Comparison of ENCODE assay signal across 13 cellular contexts in genomic region chr19:10797078-10797477, GRCh38. TPM values are rescaled to one million over a fixed set of nuclear protein-coding genes. Genes with fewer than 3 reads are reported as not detected.
DNase-seq lines count a peak whose midpoint lies in the region; ATAC-seq, FAIRE-seq and TF ChIP-seq lines count a peak whose summit lies in the region.
"Had no signal": no experiment of that assay in that cellular context is flagged by ENCODE, and none has a peak within 500 bp of the region (broad histone marks: within the 10 kb centered on the region; RNA-seq: fewer than 3 reads in every experiment).

No MANE protein-coding gene starts in this region.

- no peak overlapping the region for H3K9ac ChIP-seq in HepG2 (ENCODE audit: insufficient read depth, low read depth, low read length)

- TF ChIP-seq EP300 in HepG2 (IDR thresholded peaks at IDR 0.05; ENCODE audit: low read depth in 2 of 2, low read length in 2 of 2) (no peak), HepG2 (CRISPR knock-in tag; IDR thresholded peaks at IDR 0.05; ENCODE audit: borderline replicate concordance) (no peak)

- in situ Hi-C loops in HepG2 (cut with HindIII; ENCODE audit: extremely low pct_ligation_motif_present, low pct_unique_long_range_greater_than_20kb): no loop called here

- H3K9me3 ChIP-seq in CD4-positive, CD25-positive, alpha-beta regulatory T cell (ENCODE audit: control insufficient read depth in 2 of 2, low read length in 2 of 2): no peaks in the 10 kb centered on the region
- no peaks in the 10 kb centered on the region for H3K9me3 ChIP-seq in HepG2 (ENCODE audit: low read length)
- H3K9me3 ChIP-seq: thoracic aorta had no signal

- FAIRE-seq in HepG2 (lab: Jason Lieb, UNC): no peak
- FAIRE-seq: bronchial epithelial cell had no signal

- H4K20me1 ChIP-seq in HepG2 (ENCODE audit: insufficient read depth, low read length): no peaks in the 10 kb centered on the region

- peaks cover 17% of the 10 kb centered on the region for H3K36me3 Mint-ChIP-seq in CD4-positive, CD25-positive, alpha-beta regulatory T cell
- H3K36me3 Mint-ChIP-seq in nephron progenitor cell (ENCODE audit: low read depth): peaks cover 36% of the 10 kb centered on the region

- CTCF ChIA-PET in HepG2 (lab: Yijun Ruan, JAX; ENCODE audit: low intra/inter-chr PET ratio, low total read pairs): no interaction called here

- WGBS in HepG2 (ENCODE audit: low lambda C conversion rate): 96% methylated on average over 14 of the region's 14 CpGs

- H3K4me3 ChIP-seq in CD4-positive, CD25-positive, alpha-beta regulatory T cell (ENCODE audit: low read depth, low read length): peak overlapping the region; percentile 58
- H3K4me3 ChIP-seq in HepG2 (replicated peaks in 1 of 3; ENCODE audit: insufficient read depth in 1 of 3, low read depth in 2 of 3, low read length in 3 of 3): no peak overlapping the region
- H3K4me3 ChIP-seq: skin epidermis, thoracic aorta had no signal

- TF ChIP-seq CTCF in nephron progenitor cell (IDR thresholded peaks at IDR 0.05) (no peak), HepG2 (CRISPR knock-in tag; IDR thresholded peaks at IDR 0.05) (no peak)

- peak; percentile 42 for ATAC-seq in CD4-positive, CD25-positive, alpha-beta regulatory T cell (ENCODE audit: low read depth in 2 of 2)
- ATAC-seq in HG03196 (IDR thresholded peaks at IDR 0.05; ENCODE audit: unreplicated experiment) (no peak), HepG2 (no peak)

- H3K4me1 ChIP-seq in CD4-positive, CD25-positive, alpha-beta regulatory T cell (ENCODE audit: control insufficient read depth, insufficient read depth, low read length, poor library complexity, severe bottlenecking): peaks cover 33% of the 10 kb centered on the region
- no peaks in the 10 kb centered on the region for H3K4me1 ChIP-seq in HepG2 (ENCODE audit: insufficient read depth, low read length)

- POLR2A ChIA-PET in HepG2 (lab: Yijun Ruan, JAX): no interaction called here

- H3K4me2 ChIP-seq in HepG2 (ENCODE audit: low read depth, low read length): no peak overlapping the region

- H3K79me2 ChIP-seq in HepG2 (ENCODE audit: insufficient read depth, low read length): no peaks in the 10 kb centered on the region

- no peaks in the 10 kb centered on the region for H3K9me3 Mint-ChIP-seq in CD4-positive, CD25-positive, alpha-beta regulatory T cell
- H3K9me3 Mint-ChIP-seq in nephron progenitor cell: no peaks in the 10 kb centered on the region

- H3K36me3 ChIP-seq in CD4-positive, CD25-positive, alpha-beta regulatory T cell (ENCODE audit: control insufficient read depth, insufficient read depth, low read length): peaks cover 44% of the 10 kb centered on the region
- peaks cover 21 to 72% of the 10 kb centered on the region in 2 experiments for H3K36me3 ChIP-seq in HepG2 (replicated peaks in 1 of 2; ENCODE audit: control insufficient read depth in 1 of 2, insufficient read depth in 2 of 2, low read length in 2 of 2)

- peak; percentile 48 to 71 (median 60) for DNase-seq in CD4-positive, CD25-positive, alpha-beta regulatory T cell
- peak; percentile 31 for DNase-seq in activated CD4-positive, alpha-beta T cell treated with anti-CD3 and anti-CD28 coated beads for 48 hours
- DNase-seq in activated gamma-delta T cell treated with Interleukin-2 at 50 U/mL for 16 hours (peak; percentile 72), nephron progenitor cell (no peak), NCI-H2171 treated with DMSO at 0.1 percent for 48 hours (lab: John Stamatoyannopoulos, UW) (no peak), HepG2 (ENCODE audit: low spot score) (no peak), DMS153 treated with DMSO at 0.1 percent for 48 hours (lab: John Stamatoyannopoulos, UW; ENCODE audit: unreplicated experiment) (no peak)
- DNase-seq: NCI-H446 treated with DMSO at 0.1 percent for 48 hours had no signal

- intact Hi-C loops in HepG2 (cut with micrococcal nuclease; ENCODE audit: unreplicated experiment): no loop called here

- no TSS peak for BruUV-seq in HepG2 (replicated peaks; lab: Mats Ljungman, UMichigan)

- peak overlapping the region; percentile 87 for H3K27ac ChIP-seq in CD4-positive, CD25-positive, alpha-beta regulatory T cell (ENCODE audit: insufficient read depth, low read length, poor library complexity, severe bottlenecking)
- H3K27ac ChIP-seq in HepG2 (ENCODE audit: extremely low read length, insufficient read depth, low read length): no peak overlapping the region
- H3K27ac ChIP-seq: thoracic aorta, VCaP had no signal

- no peak overlapping the region for H2AFZ ChIP-seq in HepG2 (ENCODE audit: low read length)

- peaks cover 6 to 37% (median 18%) of the 10 kb centered on the region in 4 donors for H3K4me1 Mint-ChIP-seq in CD4-positive, CD25-positive, alpha-beta regulatory T cell
- H3K4me1 Mint-ChIP-seq in nephron progenitor cell: peaks cover 18% of the 10 kb centered on the region

- no peak for TF ChIP-seq POLR2A in HepG2 (IDR thresholded peaks at IDR 0.05; ENCODE audit: insufficient read depth in 1 of 2, low read depth in 2 of 2, low read length in 2 of 2)

- H3K4me3 Mint-ChIP-seq in CD4-positive, CD25-positive, alpha-beta regulatory T cell: peak overlapping the region; percentile 72 to 88 (median 80)
- no peak overlapping the region for H3K4me3 Mint-ChIP-seq in nephron progenitor cell

- H3K27me3 Mint-ChIP-seq in CD4-positive, CD25-positive, alpha-beta regulatory T cell: no peaks in the 10 kb centered on the region
- H3K27me3 Mint-ChIP-seq in nephron progenitor cell (ENCODE audit: low read depth, poor library complexity): no peaks in the 10 kb centered on the region

- peak overlapping the region; percentile 97 to 99 (median 98) for H3K27ac Mint-ChIP-seq in CD4-positive, CD25-positive, alpha-beta regulatory T cell
- H3K27ac Mint-ChIP-seq in nephron progenitor cell: peak overlapping the region; percentile 89

- H3K27me3 ChIP-seq in CD4-positive, CD25-positive, alpha-beta regulatory T cell (ENCODE audit: control insufficient read depth, insufficient read depth, low read length): no peaks in the 10 kb centered on the region
- no peaks in the 10 kb centered on the region for H3K27me3 ChIP-seq in HepG2 (ENCODE audit: control insufficient read depth in 1 of 2, insufficient read depth in 2 of 2, low read length in 2 of 2)

- TF ChIP-seq RAD21 in HepG2 (CRISPR knock-in tag; IDR thresholded peaks at IDR 0.05): no peak

TF ChIP-seq in HepG2, 621 proteins besides CTCF, POLR2A, EP300 and RAD21 (continues in another document):
- no peak for TF ChIP-seq THYN1 (CRISPR knock-in tag; IDR thresholded peaks at IDR 0.05; ENCODE audit: borderline replicate concordance, low read depth)

RNA-seq across cellular contexts. Expression of gene TMED1, which starts 38.9 kb away (rescaled TPM):
- 10.2 TPM for total RNA-seq in CD4-positive, CD25-positive, alpha-beta regulatory T cell
- polyA plus RNA-seq in CD4-positive, CD25-positive, alpha-beta regulatory T cell: 10 to 100 TPM; 24.8 to 30.3 (median 27.5) TPM
- total RNA-seq in HepG2 (2016; rRNA removed; fragmentation: Illumina TruSeq; extraction: Trizol): 26.4 and 51.8 TPM in 2 replicates
- 16.7 and 20.2 TPM in 2 replicates for total RNA-seq in HepG2 (2016; cell fraction: cytosol; rRNA removed; fragmentation: Illumina TruSeq; extraction: Trizol; ENCODE audit: low read depth)
- 27.5 and 55.8 TPM in 2 replicates for total RNA-seq in HepG2 (2016; cell fraction: insoluble cytoplasmic fraction; rRNA removed; fragmentation: Illumina TruSeq; extraction: Trizol)
- 28.1 and 29.2 TPM in 2 replicates for total RNA-seq in HepG2 (2016; cell fraction: membrane; rRNA removed; fragmentation: Illumina TruSeq; extraction: Trizol)
- total RNA-seq in HepG2 (2016; cell fraction: nucleus; rRNA removed; fragmentation: Illumina TruSeq; extraction: Trizol): 33.0 and 36.4 TPM in 2 replicates
- polyA plus RNA-seq in HepG2 (2011; rRNA removed): 48.3 and 59.9 TPM in 2 replicates
- 79.8 and 90.0 TPM in 2 replicates for polyA plus RNA-seq in HepG2 (2011; cell fraction: cytosol; rRNA removed)
- polyA plus RNA-seq in HepG2 (2011; cell fraction: nucleus; rRNA removed): 24.7 and 26.9 TPM in 2 replicates
- polyA plus RNA-seq in HepG2 (2012): 25.8 and 36.4 TPM in 2 replicates
- polyA plus RNA-seq in HepG2 (2016; cell fraction: cytosol; fragmentation: Illumina TruSeq; extraction: Trizol; ENCODE audit: low read depth): 15.9 and 17.5 TPM in 2 replicates
- polyA plus RNA-seq in HepG2 (2016; cell fraction: insoluble cytoplasmic fraction; fragmentation: Illumina TruSeq; extraction: Trizol; ENCODE audit: low read depth): 22.0 and 23.3 TPM in 2 replicates
- polyA plus RNA-seq in HepG2 (2016; cell fraction: membrane; fragmentation: Illumina TruSeq; extraction: Trizol; ENCODE audit: low read depth): 17.1 and 19.3 TPM in 2 replicates
- polyA plus RNA-seq in HepG2 (2016; cell fraction: nucleus; fragmentation: Illumina TruSeq; extraction: Trizol; ENCODE audit: insufficient read depth, low read depth): 53.0 and 55.2 TPM in 2 replicates
- 28.9 and 40.3 TPM in 2 replicates for polyA minus RNA-seq in HepG2 (2011; rRNA and poly(A)+ RNA removed; ENCODE audit: low replicate concordance)
- polyA minus RNA-seq in HepG2 (2011; cell fraction: cytosol; rRNA and poly(A)+ RNA removed): 17.3 and 19.4 TPM in 2 replicates
- polyA minus RNA-seq in HepG2 (2011; cell fraction: nucleus; rRNA and poly(A)+ RNA removed): 7.7 and 10.1 TPM in 2 replicates

RNA-seq across cellular contexts. Expression of gene C19orf38, which starts 51.1 kb away (rescaled TPM):
- total RNA-seq in CD4-positive, CD25-positive, alpha-beta regulatory T cell: 0.49 TPM
- polyA plus RNA-seq in CD4-positive, CD25-positive, alpha-beta regulatory T cell: 1 to 10 TPM in 1 of 4 donors, under 1 TPM in 2, not detected in 1; 0.40 to 1.1 (median 0.67) TPM
- total RNA-seq in HepG2 (2016; rRNA removed; fragmentation: Illumina TruSeq; extraction: Trizol): not detected in 2 replicates
- total RNA-seq in HepG2 (2016; cell fraction: cytosol; rRNA removed; fragmentation: Illumina TruSeq; extraction: Trizol; ENCODE audit: low read depth): not detected in 2 replicates
- total RNA-seq in HepG2 (2016; cell fraction: insoluble cytoplasmic fraction; rRNA removed; fragmentation: Illumina TruSeq; extraction: Trizol): not detected in 2 replicates
- total RNA-seq in HepG2 (2016; cell fraction: membrane; rRNA removed; fragmentation: Illumina TruSeq; extraction: Trizol): 0.37 TPM in 1 of 2 replicates, not detected in the other
- not detected in 2 replicates for total RNA-seq in HepG2 (2016; cell fraction: nucleus; rRNA removed; fragmentation: Illumina TruSeq; extraction: Trizol)
- 0.10 and 0.11 TPM in 2 replicates for polyA plus RNA-seq in HepG2 (2011; rRNA removed)
- 0.09 TPM in 1 of 2 replicates, not detected in the other for polyA plus RNA-seq in HepG2 (2011; cell fraction: cytosol; rRNA removed)
- not detected in 2 replicates for polyA plus RNA-seq in HepG2 (2011; cell fraction: nucleus; rRNA removed)
- 0.12 TPM in 1 of 2 replicates, not detected in the other for polyA plus RNA-seq in HepG2 (2012)
- polyA plus RNA-seq in HepG2 (2016; cell fraction: cytosol; fragmentation: Illumina TruSeq; extraction: Trizol; ENCODE audit: low read depth): not detected in 2 replicates
- polyA plus RNA-seq in HepG2 (2016; cell fraction: insoluble cytoplasmic fraction; fragmentation: Illumina TruSeq; extraction: Trizol; ENCODE audit: low read depth): not detected in 2 replicates
- 0.14 TPM in 1 of 2 replicates, not detected in the other for polyA plus RNA-seq in HepG2 (2016; cell fraction: membrane; fragmentation: Illumina TruSeq; extraction: Trizol; ENCODE audit: low read depth)
- polyA plus RNA-seq in HepG2 (2016; cell fraction: nucleus; fragmentation: Illumina TruSeq; extraction: Trizol; ENCODE audit: insufficient read depth, low read depth): not detected in 2 replicates
- 0.49 TPM in 1 of 2 replicates, not detected in the other for polyA minus RNA-seq in HepG2 (2011; rRNA and poly(A)+ RNA removed; ENCODE audit: low replicate concordance)
- not detected in 2 replicates for polyA minus RNA-seq in HepG2 (2011; cell fraction: cytosol; rRNA and poly(A)+ RNA removed)
- not detected in 2 replicates for polyA minus RNA-seq in HepG2 (2011; cell fraction: nucleus; rRNA and poly(A)+ RNA removed)

Comparison
In these comparisons a context has a peak if more than half of its experiments do, and no peak if none do; other contexts are left out.
1. ATAC-seq: peak in CD4-positive, CD25-positive, alpha-beta regulatory T cell (2 of 2); none in HG03196 (single experiment) and HepG2 (single experiment).
2. DNase-seq: peak in CD4-positive, CD25-positive, alpha-beta regulatory T cell (3 of 3), activated CD4-positive, alpha-beta T cell treated with anti-CD3 and anti-CD28 coated beads for 48 hours (single experiment) and activated gamma-delta T cell treated with Interleukin-2 at 50 U/mL for 16 hours (single experiment); none in nephron progenitor cell (single experiment), NCI-H2171 treated with DMSO at 0.1 percent for 48 hours (single experiment), HepG2 (single experiment) and DMS153 treated with DMSO at 0.1 percent for 48 hours (single experiment).